8 cellular contexts compared by ENCODE assay signal in the genomic region with DNA sequence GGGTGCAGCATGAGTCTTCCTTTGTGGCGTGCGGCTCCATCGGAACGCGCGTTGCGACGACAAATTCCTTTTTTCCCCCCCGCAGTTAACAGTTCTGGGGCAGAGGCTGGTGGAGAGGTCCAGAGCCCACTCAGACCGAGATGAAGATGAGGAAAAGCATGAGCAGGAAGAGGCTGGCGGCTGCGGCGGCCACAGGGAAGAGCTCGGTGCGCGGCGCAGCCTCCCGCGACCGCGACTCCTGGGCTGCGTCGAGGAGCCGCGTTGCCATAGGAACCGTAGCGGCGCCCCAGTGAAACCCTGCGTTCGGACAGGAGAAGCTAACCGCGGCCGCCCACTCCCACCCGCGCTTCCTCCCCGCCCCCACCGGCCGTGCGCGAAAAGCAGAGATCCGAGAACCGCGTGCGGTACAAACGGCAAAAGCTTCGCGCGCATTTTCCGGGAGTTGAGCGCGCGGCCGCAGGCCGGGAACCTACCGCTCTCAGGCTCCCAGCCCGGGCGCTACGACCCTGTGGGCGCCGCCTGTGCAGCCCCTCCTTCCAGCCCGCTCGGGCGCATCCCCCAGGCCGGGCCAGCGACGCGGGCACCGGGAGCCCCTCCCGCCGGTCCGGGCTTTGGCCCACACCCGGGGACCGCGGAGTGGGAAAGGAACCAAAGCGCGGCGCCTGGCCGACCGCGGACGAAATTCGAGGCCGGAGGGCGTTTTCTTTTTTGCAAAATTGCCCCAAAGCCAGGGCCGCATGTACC.
DNase-seq lines count a peak whose midpoint lies in the region; ATAC-seq and TF ChIP-seq lines count a peak whose summit lies in the region.

No MANE protein-coding gene starts in this region.

- intact Hi-C loops in mucosa of descending colon (cut with DNase I, micrococcal nuclease) = no loop called here

- no peaks in the 10 kb centered on the region for H3K36me3 Mint-ChIP-seq in chondrocyte (ENCODE audit: low read depth)

- H3K4me1 ChIP-seq in mucosa of descending colon (ENCODE audit: low read depth) = peaks cover 18% of the 10 kb centered on the region

- peak overlapping the region; percentile 14 for H3K27ac ChIP-seq in substantia nigra (ENCODE audit: low read depth, low read length, poor library complexity, severe bottlenecking)

- H3K9me3 ChIP-seq in mucosa of descending colon = no peaks in the 10 kb centered on the region

- peaks cover 18% of the 10 kb centered on the region for H3K27me3 Mint-ChIP-seq in chondrocyte (ENCODE audit: low read depth)

- DNase-seq in COLO668 (lab: John Stamatoyannopoulos, UW; ENCODE audit: unreplicated experiment) (peak; percentile 54), NAMALWA (ENCODE audit: low spot score) (peak; percentile 9), chondrocyte (ENCODE audit: low spot score) (no peak), mucosa of descending colon (peak in 2 of 3 donors; percentile 6 to 27), substantia nigra (lab: John Stamatoyannopoulos, UW) (peak in 30 of 49 donors; percentile 8 to 61 (median 35))

- H3K4me3 Mint-ChIP-seq in chondrocyte (ENCODE audit: unreplicated experiment) = peak overlapping the region; percentile 87

- ATAC-seq in mucosa of descending colon = peak; percentile 33
- no peak for ATAC-seq in GM19455 (IDR thresholded peaks at IDR 0.05; ENCODE audit: unreplicated experiment)
- no peak for ATAC-seq in HG03175 (IDR thresholded peaks at IDR 0.05; ENCODE audit: unreplicated experiment)
- no peak for ATAC-seq in HG02642 (IDR thresholded peaks at IDR 0.05; ENCODE audit: poor library complexity, unreplicated experiment)

- H3K9me3 Mint-ChIP-seq in chondrocyte (ENCODE audit: low read depth) = no peaks in the 10 kb centered on the region

- TF ChIP-seq CTCF in chondrocyte (IDR thresholded peaks at IDR 0.05) (no peak), mucosa of descending colon (IDR thresholded peaks at IDR 0.05) (no peak)

- H3K27ac Mint-ChIP-seq in chondrocyte (ENCODE audit: unreplicated experiment) = peak overlapping the region; percentile 71

- no peaks in the 10 kb centered on the region for H3K36me3 ChIP-seq in mucosa of descending colon (ENCODE audit: low read depth)

- peaks cover 18% of the 10 kb centered on the region for H3K4me1 Mint-ChIP-seq in chondrocyte (ENCODE audit: low read depth)

- H3K4me3 ChIP-seq in mucosa of descending colon = no peak overlapping the region
